14 cellular contexts compared by ENCODE assay signal in the genomic region with DNA sequence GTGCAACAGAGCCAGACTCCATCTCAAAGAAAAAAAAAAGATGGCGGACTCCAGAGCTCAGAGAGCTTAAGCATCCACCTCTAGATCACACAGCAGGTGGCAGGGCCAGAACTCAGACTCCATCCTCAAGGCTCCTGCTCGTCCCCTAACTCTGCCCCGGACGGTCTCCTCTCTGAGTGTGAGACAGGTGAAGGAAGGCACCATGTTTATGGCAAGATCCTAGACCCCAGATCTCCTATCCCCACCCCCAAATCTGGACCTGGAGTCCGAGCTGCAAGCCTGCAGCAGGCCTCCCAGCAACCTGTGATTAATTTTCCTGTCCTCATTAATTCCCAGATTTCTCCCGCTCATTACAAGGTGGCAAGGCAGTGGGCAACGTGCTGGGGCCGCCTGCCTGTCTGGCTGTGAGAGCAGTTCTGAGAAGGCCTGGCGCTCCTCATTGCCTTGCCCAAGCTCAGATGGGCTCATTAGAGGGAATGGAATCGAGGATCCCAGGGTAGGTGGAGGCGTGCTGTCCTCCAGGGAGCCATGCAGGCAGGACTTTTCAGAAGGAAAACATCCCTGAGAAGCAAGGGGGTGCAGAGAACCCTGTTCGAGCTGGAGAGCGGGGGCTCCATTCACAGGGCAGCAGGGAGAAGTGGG.
"Had no signal": no experiment of that assay in that cellular context is flagged by ENCODE, and none has a peak within 500 bp of the region (broad histone marks: within the 10 kb centered on the region; RNA-seq: fewer than 3 reads in every experiment).

No MANE protein-coding gene starts in this region.

- DNase-seq: activated CD4-positive, alpha-beta T cell treated with anti-CD3 and anti-CD28 coated beads, Interleukin-2, amount 50 U/mL, for 1 hour; activated CD4-positive, CD25-positive, alpha-beta regulatory T cell; activated naive CD8-positive, alpha-beta T cell treated with anti-CD3 and anti-CD28 coated beads, Interleukin-2, amount 10 ng/mL, durations not matched to agents 7 days and 5 days; activated T-cell treated with anti-CD3 and anti-CD28 coated beads, Interleukin-2, amount 50 U/mL, for 4 hours; naive B cell; nucleus accumbens; stimulated activated CD4-positive, alpha-beta T cell treated with anti-CD3 and anti-CD28 coated beads, Interleukin-4, amount 100 ng/mL, for 1 hour; T-helper 2 cell; testis had no signal

- ATAC-seq: activated T-cell treated with anti-CD3 and anti-CD28 coated beads, Interleukin-2, amount 50 U/mL, for 4 hours; psoas muscle; stimulated activated naive CD8-positive, alpha-beta T cell treated with anti-CD3 and anti-CD28 coated beads, Interleukin-15, amount 100 ng/mL, for 72 hours had no signal

- H3K27me3 Mint-ChIP-seq: activated naive CD8-positive, alpha-beta T cell treated with anti-CD3 and anti-CD28 coated beads, Interleukin-2, amount 10 ng/mL, durations not matched to agents 7 days and 5 days; stimulated activated naive CD8-positive, alpha-beta T cell treated with anti-CD3 and anti-CD28 coated beads, Interleukin-15, amount 100 ng/mL, for 72 hours had no signal

- H3K27ac ChIP-seq: psoas muscle, testis had no signal

- H3K4me3 ChIP-seq: psoas muscle, testis had no signal

- FAIRE-seq: bronchial epithelial cell, frontal cortex, TTC549 had no signal

- H3K4me1 ChIP-seq: psoas muscle, testis had no signal

- H3K36me3 Mint-ChIP-seq: activated naive CD8-positive, alpha-beta T cell treated with anti-CD3 and anti-CD28 coated beads, Interleukin-2, amount 10 ng/mL, durations not matched to agents 7 days and 5 days had no signal

- H3K4me3 Mint-ChIP-seq: activated naive CD8-positive, alpha-beta T cell treated with anti-CD3 and anti-CD28 coated beads, Interleukin-2, amount 10 ng/mL, durations not matched to agents 7 days and 5 days; activated T-cell treated with anti-CD3 and anti-CD28 coated beads, Interleukin-2, amount 50 U/mL, for 4 hours; naive B cell; stimulated activated naive CD8-positive, alpha-beta T cell treated with anti-CD3 and anti-CD28 coated beads, Interleukin-15, amount 100 ng/mL, for 72 hours had no signal

- H3K27me3 ChIP-seq: testis had no signal

- H3K9me3 ChIP-seq: testis had no signal

- H3K4me1 Mint-ChIP-seq: activated naive CD8-positive, alpha-beta T cell treated with anti-CD3 and anti-CD28 coated beads, Interleukin-2, amount 10 ng/mL, durations not matched to agents 7 days and 5 days; naive B cell; stimulated activated naive CD8-positive, alpha-beta T cell treated with anti-CD3 and anti-CD28 coated beads, Interleukin-15, amount 100 ng/mL, for 72 hours had no signal

- H3K27ac Mint-ChIP-seq: activated naive CD8-positive, alpha-beta T cell treated with anti-CD3 and anti-CD28 coated beads, Interleukin-2, amount 10 ng/mL, durations not matched to agents 7 days and 5 days; naive B cell; stimulated activated naive CD8-positive, alpha-beta T cell treated with anti-CD3 and anti-CD28 coated beads, Interleukin-15, amount 100 ng/mL, for 72 hours had no signal
